Comparison of ENCODE assay signal across 2 cellular contexts in the genomic region with DNA sequence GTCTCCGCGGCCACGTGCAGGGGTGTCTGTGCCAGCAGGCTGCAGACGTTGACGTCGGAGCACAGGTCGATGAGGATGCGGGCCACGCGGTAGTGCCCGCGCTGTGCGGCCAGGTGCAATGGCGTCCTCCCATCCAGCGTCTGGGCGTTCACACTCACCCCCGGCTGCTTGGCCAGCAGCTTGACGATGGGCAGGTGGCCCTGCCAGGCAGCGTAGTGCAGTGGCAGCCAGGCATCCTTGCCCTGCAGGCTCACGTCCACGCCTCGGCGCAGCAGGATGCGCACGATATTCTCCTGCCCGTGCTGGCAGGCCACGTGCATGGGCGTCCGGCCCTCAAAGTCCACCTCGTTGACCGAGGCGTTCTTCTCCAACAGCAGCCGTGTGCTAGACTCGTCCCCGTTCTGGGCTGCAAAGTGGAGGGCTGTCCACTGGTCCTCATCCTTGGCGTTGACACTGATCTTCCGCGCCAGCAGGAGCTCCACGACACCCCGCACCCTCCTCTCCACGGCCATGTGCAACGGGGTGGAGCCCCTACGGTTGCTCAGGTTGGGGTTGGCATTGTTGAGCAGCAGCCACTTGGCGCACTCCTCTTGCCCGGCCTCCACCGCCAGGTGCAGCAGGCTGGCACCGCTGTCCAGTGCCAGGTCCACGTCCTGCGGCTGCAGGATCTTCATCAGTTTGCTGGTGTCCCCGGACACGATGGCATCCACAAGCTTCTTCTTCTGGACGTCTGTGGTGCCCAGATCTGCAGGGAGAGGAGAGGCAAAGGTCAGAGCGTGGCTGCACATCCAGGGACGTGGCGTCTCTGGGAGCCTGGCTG.
TF ChIP-seq lines count a peak whose summit lies in the region.

No MANE protein-coding gene starts in this region.

TF ChIP-seq in H1, 55 proteins besides CTCF, POLR2A, EP300 and RAD21:
- TF ChIP-seq TAF1 (IDR thresholded peaks at IDR 0.05; ENCODE audit: low read depth, low read length) (no peak), RFX5 (IDR thresholded peaks at IDR 0.05; ENCODE audit: borderline replicate concordance, low read depth, low read length) (no peak), CBX5 (IDR thresholded peaks at IDR 0.05; ENCODE audit: low read depth, low read length) (no peak), CHD2 (IDR thresholded peaks at IDR 0.05; ENCODE audit: low read length) (no peak), KDM1A (IDR thresholded peaks at IDR 0.05; ENCODE audit: borderline replicate concordance, low read length) (no peak), SRF (IDR thresholded peaks at IDR 0.05; ENCODE audit: low read depth, low read length) (no peak), BRCA1 (IDR thresholded peaks at IDR 0.05; ENCODE audit: low read depth, low read length) (no peak), CBX8 (IDR thresholded peaks at IDR 0.05; ENCODE audit: borderline replicate concordance, low read depth, low read length) (no peak), PHF8 (conservative IDR thresholded peaks at IDR 0.05; ENCODE audit: low read depth, low read length) (no peak), CHD1 (IDR thresholded peaks at IDR 0.05; ENCODE audit: low read depth, low read length) (no peak), EZH2 (IDR thresholded peaks at IDR 0.05; ENCODE audit: low read depth, low read length, severe bottlenecking) (no peak), JUN (IDR thresholded peaks at IDR 0.05; ENCODE audit: low read depth, low read length) (no peak), HDAC6 (IDR thresholded peaks at IDR 0.05; ENCODE audit: low read depth, low read length) (no peak), POU5F1 (IDR thresholded peaks at IDR 0.05; ENCODE audit: low read depth, low read length) (no peak), MAFK (IDR thresholded peaks at IDR 0.05; ENCODE audit: low read depth, low read length) (no peak), ZNF274 (IDR thresholded peaks at IDR 0.05; ENCODE audit: borderline replicate concordance, extremely low read depth, low read length) (no peak), RBBP5 (IDR thresholded peaks at IDR 0.05; ENCODE audit: borderline replicate concordance, low read depth, low read length) (no peak)
- TF ChIP-seq, protein P1, sequence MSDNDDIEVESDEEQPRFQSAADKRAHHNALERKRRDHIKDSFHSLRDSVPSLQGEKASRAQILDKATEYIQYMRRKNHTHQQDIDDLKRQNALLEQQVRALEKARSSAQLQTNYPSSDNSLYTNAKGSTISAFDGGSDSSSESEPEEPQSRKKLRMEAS (IDR thresholded peaks at IDR 0.05), result no peak
TF ChIP-seq in H1: peak in this region for 0.

TF ChIP-seq in HepG2, 621 proteins besides CTCF, POLR2A, EP300 and RAD21:
- TF ChIP-seq ZNF841 (CRISPR knock-in tag; IDR thresholded peaks at IDR 0.05; ENCODE audit: borderline replicate concordance), result no peak
- TF ChIP-seq, protein P2, sequence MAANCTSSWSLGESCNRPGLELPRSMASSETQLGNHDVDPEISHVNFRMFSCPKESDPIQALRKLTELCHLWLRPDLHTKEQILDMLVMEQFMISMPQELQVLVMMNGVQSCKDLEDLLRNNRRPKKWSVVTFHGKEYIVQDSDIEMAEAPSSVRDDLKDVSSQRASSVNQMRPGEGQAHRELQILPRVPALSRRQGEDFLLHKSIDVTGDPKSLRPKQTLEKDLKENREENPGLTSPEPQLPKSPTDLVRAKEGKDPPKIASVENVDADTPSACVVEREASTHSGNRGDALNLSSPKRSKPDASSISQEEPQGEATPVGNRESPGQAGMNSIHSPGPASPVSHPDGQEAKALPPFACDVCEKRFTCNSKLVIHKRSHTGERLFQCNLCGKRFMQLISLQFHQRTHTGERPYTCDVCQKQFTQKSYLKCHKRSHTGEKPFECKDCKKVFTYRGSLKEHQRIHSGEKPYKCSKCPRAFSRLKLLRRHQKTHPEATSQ (CRISPR knock-in tag; IDR thresholded peaks at IDR 0.05; ENCODE audit: borderline replicate concordance), result no peak
- TF ChIP-seq, protein P3, sequence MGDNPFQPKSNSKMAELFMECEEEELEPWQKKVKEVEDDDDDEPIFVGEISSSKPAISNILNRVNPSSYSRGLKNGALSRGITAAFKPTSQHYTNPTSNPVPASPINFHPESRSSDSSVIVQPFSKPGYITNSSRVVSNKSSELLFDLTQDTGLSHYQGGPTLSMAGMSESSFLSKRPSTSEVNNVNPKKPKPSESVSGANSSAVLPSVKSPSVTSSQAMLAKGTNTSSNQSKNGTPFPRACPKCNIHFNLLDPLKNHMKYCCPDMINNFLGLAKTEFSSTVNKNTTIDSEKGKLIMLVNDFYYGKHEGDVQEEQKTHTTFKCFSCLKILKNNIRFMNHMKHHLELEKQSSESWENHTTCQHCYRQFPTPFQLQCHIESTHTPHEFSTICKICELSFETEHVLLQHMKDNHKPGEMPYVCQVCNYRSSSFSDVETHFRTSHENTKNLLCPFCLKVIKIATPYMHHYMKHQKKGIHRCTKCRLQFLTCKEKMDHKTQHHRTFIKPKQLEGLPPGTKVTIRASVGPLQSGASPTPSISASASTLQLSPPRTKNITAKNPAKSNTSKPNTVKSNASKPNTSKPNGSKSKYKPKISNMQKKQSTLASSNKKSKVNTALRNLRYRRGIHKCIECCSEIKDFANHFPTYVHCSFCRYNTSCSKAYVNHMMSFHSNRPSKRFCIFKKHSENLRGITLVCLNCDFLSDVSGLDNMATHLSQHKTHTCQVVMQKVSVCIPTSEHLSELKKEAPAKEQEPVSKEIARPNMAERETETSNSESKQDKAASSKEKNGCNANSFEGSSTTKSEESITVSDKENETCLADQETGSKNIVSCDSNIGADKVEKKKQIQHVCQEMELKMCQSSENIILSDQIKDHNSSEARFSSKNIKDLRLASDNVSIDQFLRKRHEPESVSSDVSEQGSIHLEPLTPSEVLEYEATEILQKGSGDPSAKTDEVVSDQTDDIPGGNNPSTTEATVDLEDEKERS (CRISPR knock-in tag; IDR thresholded peaks at IDR 0.05), result no peak
- no peak for TF ChIP-seq CENPT (CRISPR knock-in tag; IDR thresholded peaks at IDR 0.05; ENCODE audit: low read depth)
- TF ChIP-seq HNRNPL (IDR thresholded peaks at IDR 0.05; ENCODE audit: low read depth, low read length), result 0 out of 2 replicates have a peak, but pooled peaks have one; percentile 4
- TF ChIP-seq FOXP4 (CRISPR knock-in tag; IDR thresholded peaks at IDR 0.05), result no peak
